In genomic region chr9:98121096-98121495, GRCh38 we compare ENCODE assay signal across 10 cellular contexts. TPM values are rescaled to one million over a fixed set of nuclear protein-coding genes. Genes with fewer than 3 reads are reported as not detected.
DNase-seq lines count a peak whose midpoint lies in the region; ATAC-seq and TF ChIP-seq lines count a peak whose summit lies in the region.
"Had no signal": no experiment of that assay in that cellular context is flagged by ENCODE, and none has a peak within 500 bp of the region (broad histone marks: within the 10 kb centered on the region; RNA-seq: fewer than 3 reads in every experiment).

No MANE protein-coding gene starts in this region.

- H3K27ac ChIP-seq in naive thymus-derived CD4-positive, alpha-beta T cell (ENCODE audit: low read depth, low read length), result peak overlapping the region; percentile 70

- peaks cover 6% of the 10 kb centered on the region; the same call in 1 of the 2 replicates for H3K79me2 ChIP-seq in Loucy (ENCODE audit: insufficient read depth, low read length)

- BruUV-seq in MCF 10A (replicated peaks; lab: Mats Ljungman, UMichigan), result no TSS peak

- H3K9me3 Mint-ChIP-seq in MCF 10A (ENCODE audit: unreplicated experiment) (no peaks in the 10 kb centered on the region), osteocyte (ENCODE audit: unreplicated experiment) (no peaks in the 10 kb centered on the region)
- H3K9me3 Mint-ChIP-seq in naive thymus-derived CD4-positive, alpha-beta T cell, result no peaks in the 10 kb centered on the region
- H3K9me3 Mint-ChIP-seq: H9 had no signal

- 0 out of 2 replicates have a peak, but pooled peaks cover 3% of the 10 kb centered on the region for H3F3A ChIP-seq in Loucy (ENCODE audit: low read depth)

- TF ChIP-seq CTCF in Loucy (conservative IDR thresholded peaks at IDR 0.05; ENCODE audit: low read length) (no peak), MCF 10A (IDR thresholded peaks at IDR 0.05; ENCODE audit: unreplicated experiment) (peak; percentile 19), osteocyte (IDR thresholded peaks at IDR 0.05) (no peak)

- peaks cover 22% of the 10 kb centered on the region for H3K4me1 Mint-ChIP-seq in MCF 10A (ENCODE audit: insufficient read depth, unreplicated experiment)
- peaks cover 35 to 61% (median 55%) of the 10 kb centered on the region in 7 donors for H3K4me1 Mint-ChIP-seq in naive thymus-derived CD4-positive, alpha-beta T cell
- peaks cover 12% of the 10 kb centered on the region for H3K4me1 Mint-ChIP-seq in osteocyte (ENCODE audit: unreplicated experiment)

- H3K36me3 ChIP-seq in Loucy (ENCODE audit: insufficient read depth, low read length), result no peaks in the 10 kb centered on the region
- peaks cover 0 to 14% (median 0%) of the 10 kb centered on the region in 3 experiments for H3K36me3 ChIP-seq in naive thymus-derived CD4-positive, alpha-beta T cell (ENCODE audit: control insufficient read depth in 2 of 3, insufficient read depth in 3 of 3, low read length in 3 of 3)

- intact Hi-C loops in MCF 10A (cut with micrococcal nuclease), result no loop called here
- intact Hi-C loops in naive thymus-derived CD4-positive, alpha-beta T cell (cut with micrococcal nuclease), result no loop called here

- CTCF ChIA-PET in MCF 10A (lab: Yijun Ruan, JAX), result interaction anchor here (0.6 to 2.6 kb wide), 16 partner anchors 9 to 143 kb away, joined by 3 to 18 read pairs (median 4); partner anchors contain the start of gene CORO2A
- CTCF ChIA-PET in naive thymus-derived CD4-positive, alpha-beta T cell (lab: Charles Lee), result interaction anchor here (0.6 to 2.2 kb wide), 7 partner anchors 15 to 260 kb away, joined by 3 to 10 read pairs (median 3); no protein-coding TSS in a partner anchor

- no peak overlapping the region for H3K4me3 ChIP-seq in Loucy (ENCODE audit: low read length, poor library complexity, severe bottlenecking)
- H3K4me3 ChIP-seq in naive thymus-derived CD4-positive, alpha-beta T cell (ENCODE audit: low read length), result peak overlapping the region; percentile 45

- peaks cover 41% of the 10 kb centered on the region for H3K4me1 ChIP-seq in Loucy (ENCODE audit: insufficient read depth, low read length, poor library complexity, severe bottlenecking)
- peaks cover 26 to 39% of the 10 kb centered on the region in 2 donors for H3K4me1 ChIP-seq in naive thymus-derived CD4-positive, alpha-beta T cell (ENCODE audit: control insufficient read depth in 2 of 2, insufficient read depth in 2 of 2, low read length in 2 of 2)

- DNase-seq in COR-L47 (lab: John Stamatoyannopoulos, UW) (peak; percentile 55), MCF 10A (ENCODE audit: unreplicated experiment) (peak; percentile 74), osteocyte (ENCODE audit: extremely low spot score, unreplicated experiment) (no peak), NAMALWA (ENCODE audit: low spot score) (no peak)
- DNase-seq in naive thymus-derived CD4-positive, alpha-beta T cell, result peak in 5 of 9 donors; percentile 21 to 43 (median 36)
- DNase-seq: H9, SW 1271 had no signal

- no peak for ATAC-seq in naive thymus-derived CD4-positive, alpha-beta T cell
- ATAC-seq in GM18520 (IDR thresholded peaks at IDR 0.05; ENCODE audit: unreplicated experiment) (no peak), HG02981 (IDR thresholded peaks at IDR 0.05; ENCODE audit: unreplicated experiment) (no peak)

- H3K4me3 Mint-ChIP-seq in MCF 10A (ENCODE audit: unreplicated experiment) (no peak overlapping the region), osteocyte (ENCODE audit: unreplicated experiment) (no peak overlapping the region)
- H3K4me3 Mint-ChIP-seq in naive thymus-derived CD4-positive, alpha-beta T cell, result peak overlapping the region in 9 of 10 donors; percentile 80 to 96 (median 89)
- H3K4me3 Mint-ChIP-seq: H9 had no signal

- no peaks in the 10 kb centered on the region for H3K9me2 ChIP-seq in Loucy (replicated peaks; ENCODE audit: low read depth, low read length)

- H2AFZ ChIP-seq in Loucy (ENCODE audit: low read length), result no peak overlapping the region

- H3K27me3 Mint-ChIP-seq in MCF 10A (ENCODE audit: insufficient read depth, unreplicated experiment) (no peaks in the 10 kb centered on the region), osteocyte (ENCODE audit: unreplicated experiment) (no peaks in the 10 kb centered on the region)
- H3K27me3 Mint-ChIP-seq in naive thymus-derived CD4-positive, alpha-beta T cell, result no peaks in the 10 kb centered on the region

- no peaks in the 10 kb centered on the region for H3K27me3 ChIP-seq in Loucy (ENCODE audit: insufficient read depth, low read length, poor library complexity, severe bottlenecking)
- H3K27me3 ChIP-seq in naive thymus-derived CD4-positive, alpha-beta T cell (ENCODE audit: control insufficient read depth in 2 of 2, insufficient read depth in 2 of 2, low read length in 2 of 2), result no peaks in the 10 kb centered on the region

- peak overlapping the region; percentile 22 for H3K4me2 ChIP-seq in Loucy (ENCODE audit: low read depth, low read length, poor library complexity, severe bottlenecking)

- H4K20me1 ChIP-seq in Loucy (ENCODE audit: insufficient read depth, low read length, poor library complexity, severe bottlenecking), result no peaks in the 10 kb centered on the region

- H3K9ac ChIP-seq in Loucy (ENCODE audit: low read depth, low read length, poor library complexity, severe bottlenecking), result no peak overlapping the region

- H3K36me3 Mint-ChIP-seq in MCF 10A (ENCODE audit: insufficient read depth, unreplicated experiment) (peaks cover 9% of the 10 kb centered on the region), osteocyte (ENCODE audit: unreplicated experiment) (no peaks in the 10 kb centered on the region)
- peaks cover 3 to 17% (median 14%) of the 10 kb centered on the region in 5 donors for H3K36me3 Mint-ChIP-seq in naive thymus-derived CD4-positive, alpha-beta T cell

- H3K9me3 ChIP-seq in Loucy (ENCODE audit: insufficient read depth, low read depth, low read length), result no peaks in the 10 kb centered on the region
- no peaks in the 10 kb centered on the region for H3K9me3 ChIP-seq in naive thymus-derived CD4-positive, alpha-beta T cell (ENCODE audit: control insufficient read depth in 2 of 3, low read length in 3 of 3)

- POLR2A ChIA-PET in MCF 10A (lab: Yijun Ruan, JAX), result interaction anchor here (0.7 to 2.7 kb wide), 16 partner anchors 22 to 877 kb away, joined by 3 to 21 read pairs (median 4); partner anchors contain the start of genes CORO2A, NANS, TBC1D2 and TRMO
- POLR2A ChIA-PET in naive thymus-derived CD4-positive, alpha-beta T cell (lab: Charles Lee), result interaction anchor here (0.7 to 6.5 kb wide), 12 partner anchors 9 to 199 kb away, joined by 3 to 80 read pairs (median 11); partner anchors contain the start of genes CORO2A, TBC1D2 and TRMO

- H3K27ac Mint-ChIP-seq in MCF 10A (ENCODE audit: low read depth, unreplicated experiment), result peak overlapping the region; percentile 32
- H3K27ac Mint-ChIP-seq in naive thymus-derived CD4-positive, alpha-beta T cell, result peak overlapping the region; percentile 72 to 98 (median 96)
- no peak overlapping the region for H3K27ac Mint-ChIP-seq in osteocyte (ENCODE audit: unreplicated experiment)
- H3K27ac Mint-ChIP-seq: H9 had no signal

RNA-seq across cellular contexts. Expression of gene TRIM14, which starts 2.1 kb away (rescaled TPM):
- total RNA-seq in MCF 10A (2022), result 15.8 and 17.9 TPM in 2 replicates
- total RNA-seq in naive thymus-derived CD4-positive, alpha-beta T cell, result 100 to 1,000 TPM in 1 of 5 experiments, 10 to 100 TPM in 4; 54.1 to 114 (median 79.7) TPM
- polyA plus RNA-seq in naive thymus-derived CD4-positive, alpha-beta T cell, result 100 to 1,000 TPM in 1 of 2 donors, 10 to 100 TPM in 1; 57.8 to 107 TPM
- total RNA-seq in osteocyte, result 0.48 and 0.76 TPM in 2 replicates

Comparison
In these comparisons a context has a peak if more than half of its experiments do, and no peak if none do; other contexts are left out.
1. DNase-seq: peak in COR-L47 (single experiment), MCF 10A (single experiment) and naive thymus-derived CD4-positive, alpha-beta T cell (5 of 9); none in osteocyte (single experiment) and NAMALWA (single experiment).
2. H3K4me3 Mint-ChIP-seq: peak in naive thymus-derived CD4-positive, alpha-beta T cell (9 of 10); none in MCF 10A (single experiment) and osteocyte (single experiment).